ENCODE assay signal across 1 cellular context in the genomic region with DNA sequence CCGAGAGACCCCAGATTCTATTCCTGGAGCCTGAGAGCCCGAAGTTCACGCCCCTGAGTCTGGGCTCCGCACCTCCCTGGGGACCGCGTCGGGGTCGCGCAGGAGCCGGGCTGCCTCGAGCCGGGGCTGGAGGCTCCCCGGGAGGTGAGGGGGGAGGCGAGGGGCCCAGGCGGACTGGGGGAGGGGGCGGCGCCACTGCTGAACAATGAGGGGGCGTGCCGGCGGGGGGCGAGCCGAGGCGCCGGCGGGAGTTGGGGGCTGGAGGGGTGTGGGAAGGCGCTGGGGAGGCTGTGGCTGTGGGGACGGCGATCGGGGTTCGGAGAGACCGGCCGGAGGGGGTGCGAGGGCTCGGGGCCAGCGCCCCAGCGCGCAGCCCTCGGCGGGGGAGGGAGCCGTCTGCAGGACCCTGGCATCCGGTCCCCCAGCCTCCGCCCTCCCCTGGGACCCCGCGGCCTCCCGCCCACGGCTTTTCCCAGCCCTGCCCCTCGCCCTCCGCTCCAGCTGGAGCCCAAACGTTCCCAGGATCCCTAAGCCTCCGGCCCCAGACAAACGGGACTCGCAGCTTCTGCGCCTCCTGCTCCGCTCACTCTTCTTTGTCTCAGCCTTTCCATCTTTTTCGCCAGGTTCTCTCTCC.
TF ChIP-seq lines count a peak whose summit lies in the region.

No MANE protein-coding gene starts in this region.

TF ChIP-seq in HepG2, 621 proteins besides CTCF, POLR2A, EP300 and RAD21 (continues in another document):
- TF ChIP-seq RBAK (CRISPR knock-in tag; IDR thresholded peaks at IDR 0.05) (no peak), NR2F2 (IDR thresholded peaks at IDR 0.05; ENCODE audit: borderline replicate concordance, low read depth) (no peak), MXI1 (IDR thresholded peaks at IDR 0.05; ENCODE audit: borderline replicate concordance, low read depth, low read length) (0 out of 3 replicates have a peak, but pooled peaks have one; percentile 9), MIXL1 (CRISPR knock-in tag; IDR thresholded peaks at IDR 0.05) (no peak), ETV6 (CRISPR knock-in tag; conservative IDR thresholded peaks at IDR 0.05) (peak; percentile 60; the same call in 1 of the 2 replicates), KDM6A (CRISPR knock-in tag; IDR thresholded peaks at IDR 0.05; ENCODE audit: low read depth) (no peak), KDM4B (CRISPR knock-in tag; IDR thresholded peaks at IDR 0.05) (no peak), ZNF24 (IDR thresholded peaks at IDR 0.05) (no peak), ZNF746 (CRISPR knock-in tag; IDR thresholded peaks at IDR 0.05) (no peak), HDAC2 (CRISPR knock-in tag; IDR thresholded peaks at IDR 0.05) (0 out of 2 replicates have a peak, but pooled peaks have one; percentile 16), ELF1 (CRISPR knock-in tag; IDR thresholded peaks at IDR 0.05) (no peak), SOX13 (IDR thresholded peaks at IDR 0.05) (no peak), SOX13 (CRISPR knock-in tag; conservative IDR thresholded peaks at IDR 0.05 in 1 of 2, IDR thresholded peaks at IDR 0.05 in 1 of 2) (peak in 1 of 2 experiments; percentile 45; a peak in 1 of 4 replicates), ZNF75D (CRISPR knock-in tag; IDR thresholded peaks at IDR 0.05; ENCODE audit: borderline replicate concordance) (no peak), ZNF101 (CRISPR knock-in tag; IDR thresholded peaks at IDR 0.05; ENCODE audit: borderline replicate concordance, low read depth) (no peak), PAF1 (CRISPR knock-in tag; IDR thresholded peaks at IDR 0.05) (no peak), FOXP1 (IDR thresholded peaks at IDR 0.05) (no peak), FOXP1 (CRISPR knock-in tag; IDR thresholded peaks at IDR 0.05) (no peak), EEA1 (CRISPR knock-in tag; IDR thresholded peaks at IDR 0.05; ENCODE audit: borderline replicate concordance) (no peak), SP2 (CRISPR knock-in tag; IDR thresholded peaks at IDR 0.05) (no peak), ETV5 (CRISPR knock-in tag; IDR thresholded peaks at IDR 0.05; ENCODE audit: borderline replicate concordance) (peak; percentile 36; the same call in 1 of the 2 replicates), ZNF260 (CRISPR knock-in tag; IDR thresholded peaks at IDR 0.05; ENCODE audit: borderline replicate concordance, low read depth) (no peak), ZBTB7A (CRISPR knock-in tag; IDR thresholded peaks at IDR 0.05) (0 out of 2 replicates have a peak, but pooled peaks have one; percentile 35), RXRA (CRISPR knock-in tag; IDR thresholded peaks at IDR 0.05) (0 out of 2 replicates have a peak, but pooled peaks have one; percentile 8), NCOA2 (CRISPR knock-in tag; IDR thresholded peaks at IDR 0.05) (no peak), MTF1 (CRISPR knock-in tag; IDR thresholded peaks at IDR 0.05) (no peak), ZNF143 (CRISPR knock-in tag; IDR thresholded peaks at IDR 0.05) (no peak), POLR2G (IDR thresholded peaks at IDR 0.05; ENCODE audit: low read depth, low read length) (no peak), ZNF329 (CRISPR knock-in tag; IDR thresholded peaks at IDR 0.05; ENCODE audit: low read depth) (no peak), ZNF777 (CRISPR knock-in tag; IDR thresholded peaks at IDR 0.05) (peak; percentile 52; the same call in 1 of the 2 replicates), GATAD2A (CRISPR knock-in tag; IDR thresholded peaks at IDR 0.05) (0 out of 2 replicates have a peak, but pooled peaks have one; percentile 4), ZBTB3 (CRISPR knock-in tag; IDR thresholded peaks at IDR 0.05; ENCODE audit: borderline replicate concordance, low read depth) (0 out of 2 replicates have a peak, but pooled peaks have one; percentile 10), KAT2B (IDR thresholded peaks at IDR 0.05; ENCODE audit: borderline replicate concordance, low read depth, low read length) (no peak), ASH2L (IDR thresholded peaks at IDR 0.05; ENCODE audit: insufficient read length, low read depth, low read length) (no peak), ZNF460 (CRISPR knock-in tag; IDR thresholded peaks at IDR 0.05; ENCODE audit: borderline replicate concordance) (no peak)
- TF ChIP-seq, protein P1, sequence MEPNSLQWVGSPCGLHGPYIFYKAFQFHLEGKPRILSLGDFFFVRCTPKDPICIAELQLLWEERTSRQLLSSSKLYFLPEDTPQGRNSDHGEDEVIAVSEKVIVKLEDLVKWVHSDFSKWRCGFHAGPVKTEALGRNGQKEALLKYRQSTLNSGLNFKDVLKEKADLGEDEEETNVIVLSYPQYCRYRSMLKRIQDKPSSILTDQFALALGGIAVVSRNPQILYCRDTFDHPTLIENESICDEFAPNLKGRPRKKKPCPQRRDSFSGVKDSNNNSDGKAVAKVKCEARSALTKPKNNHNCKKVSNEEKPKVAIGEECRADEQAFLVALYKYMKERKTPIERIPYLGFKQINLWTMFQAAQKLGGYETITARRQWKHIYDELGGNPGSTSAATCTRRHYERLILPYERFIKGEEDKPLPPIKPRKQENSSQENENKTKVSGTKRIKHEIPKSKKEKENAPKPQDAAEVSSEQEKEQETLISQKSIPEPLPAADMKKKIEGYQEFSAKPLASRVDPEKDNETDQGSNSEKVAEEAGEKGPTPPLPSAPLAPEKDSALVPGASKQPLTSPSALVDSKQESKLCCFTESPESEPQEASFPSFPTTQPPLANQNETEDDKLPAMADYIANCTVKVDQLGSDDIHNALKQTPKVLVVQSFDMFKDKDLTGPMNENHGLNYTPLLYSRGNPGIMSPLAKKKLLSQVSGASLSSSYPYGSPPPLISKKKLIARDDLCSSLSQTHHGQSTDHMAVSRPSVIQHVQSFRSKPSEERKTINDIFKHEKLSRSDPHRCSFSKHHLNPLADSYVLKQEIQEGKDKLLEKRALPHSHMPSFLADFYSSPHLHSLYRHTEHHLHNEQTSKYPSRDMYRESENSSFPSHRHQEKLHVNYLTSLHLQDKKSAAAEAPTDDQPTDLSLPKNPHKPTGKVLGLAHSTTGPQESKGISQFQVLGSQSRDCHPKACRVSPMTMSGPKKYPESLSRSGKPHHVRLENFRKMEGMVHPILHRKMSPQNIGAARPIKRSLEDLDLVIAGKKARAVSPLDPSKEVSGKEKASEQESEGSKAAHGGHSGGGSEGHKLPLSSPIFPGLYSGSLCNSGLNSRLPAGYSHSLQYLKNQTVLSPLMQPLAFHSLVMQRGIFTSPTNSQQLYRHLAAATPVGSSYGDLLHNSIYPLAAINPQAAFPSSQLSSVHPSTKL (CRISPR knock-in tag; IDR thresholded peaks at IDR 0.05) = no peak
- TF ChIP-seq, protein P2, sequence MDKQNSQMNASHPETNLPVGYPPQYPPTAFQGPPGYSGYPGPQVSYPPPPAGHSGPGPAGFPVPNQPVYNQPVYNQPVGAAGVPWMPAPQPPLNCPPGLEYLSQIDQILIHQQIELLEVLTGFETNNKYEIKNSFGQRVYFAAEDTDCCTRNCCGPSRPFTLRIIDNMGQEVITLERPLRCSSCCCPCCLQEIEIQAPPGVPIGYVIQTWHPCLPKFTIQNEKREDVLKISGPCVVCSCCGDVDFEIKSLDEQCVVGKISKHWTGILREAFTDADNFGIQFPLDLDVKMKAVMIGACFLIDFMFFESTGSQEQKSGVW (CRISPR knock-in tag; IDR thresholded peaks at IDR 0.05; ENCODE audit: borderline replicate concordance) = no peak
- TF ChIP-seq, protein P3, sequence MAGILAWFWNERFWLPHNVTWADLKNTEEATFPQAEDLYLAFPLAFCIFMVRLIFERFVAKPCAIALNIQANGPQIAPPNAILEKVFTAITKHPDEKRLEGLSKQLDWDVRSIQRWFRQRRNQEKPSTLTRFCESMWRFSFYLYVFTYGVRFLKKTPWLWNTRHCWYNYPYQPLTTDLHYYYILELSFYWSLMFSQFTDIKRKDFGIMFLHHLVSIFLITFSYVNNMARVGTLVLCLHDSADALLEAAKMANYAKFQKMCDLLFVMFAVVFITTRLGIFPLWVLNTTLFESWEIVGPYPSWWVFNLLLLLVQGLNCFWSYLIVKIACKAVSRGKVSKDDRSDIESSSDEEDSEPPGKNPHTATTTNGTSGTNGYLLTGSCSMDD (CRISPR knock-in tag; IDR thresholded peaks at IDR 0.05) = no peak
- TF ChIP-seq, protein P4, sequence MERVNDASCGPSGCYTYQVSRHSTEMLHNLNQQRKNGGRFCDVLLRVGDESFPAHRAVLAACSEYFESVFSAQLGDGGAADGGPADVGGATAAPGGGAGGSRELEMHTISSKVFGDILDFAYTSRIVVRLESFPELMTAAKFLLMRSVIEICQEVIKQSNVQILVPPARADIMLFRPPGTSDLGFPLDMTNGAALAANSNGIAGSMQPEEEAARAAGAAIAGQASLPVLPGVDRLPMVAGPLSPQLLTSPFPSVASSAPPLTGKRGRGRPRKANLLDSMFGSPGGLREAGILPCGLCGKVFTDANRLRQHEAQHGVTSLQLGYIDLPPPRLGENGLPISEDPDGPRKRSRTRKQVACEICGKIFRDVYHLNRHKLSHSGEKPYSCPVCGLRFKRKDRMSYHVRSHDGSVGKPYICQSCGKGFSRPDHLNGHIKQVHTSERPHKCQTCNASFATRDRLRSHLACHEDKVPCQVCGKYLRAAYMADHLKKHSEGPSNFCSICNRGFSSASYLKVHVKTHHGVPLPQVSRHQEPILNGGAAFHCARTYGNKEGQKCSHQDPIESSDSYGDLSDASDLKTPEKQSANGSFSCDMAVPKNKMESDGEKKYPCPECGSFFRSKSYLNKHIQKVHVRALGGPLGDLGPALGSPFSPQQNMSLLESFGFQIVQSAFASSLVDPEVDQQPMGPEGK (CRISPR knock-in tag; IDR thresholded peaks at IDR 0.05) = peak; percentile 86
- TF ChIP-seq, protein P5, sequence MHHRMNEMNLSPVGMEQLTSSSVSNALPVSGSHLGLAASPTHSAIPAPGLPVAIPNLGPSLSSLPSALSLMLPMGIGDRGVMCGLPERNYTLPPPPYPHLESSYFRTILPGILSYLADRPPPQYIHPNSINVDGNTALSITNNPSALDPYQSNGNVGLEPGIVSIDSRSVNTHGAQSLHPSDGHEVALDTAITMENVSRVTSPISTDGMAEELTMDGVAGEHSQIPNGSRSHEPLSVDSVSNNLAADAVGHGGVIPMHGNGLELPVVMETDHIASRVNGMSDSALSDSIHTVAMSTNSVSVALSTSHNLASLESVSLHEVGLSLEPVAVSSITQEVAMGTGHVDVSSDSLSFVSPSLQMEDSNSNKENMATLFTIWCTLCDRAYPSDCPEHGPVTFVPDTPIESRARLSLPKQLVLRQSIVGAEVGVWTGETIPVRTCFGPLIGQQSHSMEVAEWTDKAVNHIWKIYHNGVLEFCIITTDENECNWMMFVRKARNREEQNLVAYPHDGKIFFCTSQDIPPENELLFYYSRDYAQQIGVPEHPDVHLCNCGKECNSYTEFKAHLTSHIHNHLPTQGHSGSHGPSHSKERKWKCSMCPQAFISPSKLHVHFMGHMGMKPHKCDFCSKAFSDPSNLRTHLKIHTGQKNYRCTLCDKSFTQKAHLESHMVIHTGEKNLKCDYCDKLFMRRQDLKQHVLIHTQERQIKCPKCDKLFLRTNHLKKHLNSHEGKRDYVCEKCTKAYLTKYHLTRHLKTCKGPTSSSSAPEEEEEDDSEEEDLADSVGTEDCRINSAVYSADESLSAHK (CRISPR knock-in tag; IDR thresholded peaks at IDR 0.05; ENCODE audit: borderline replicate concordance) = no peak
- TF ChIP-seq, protein P6, sequence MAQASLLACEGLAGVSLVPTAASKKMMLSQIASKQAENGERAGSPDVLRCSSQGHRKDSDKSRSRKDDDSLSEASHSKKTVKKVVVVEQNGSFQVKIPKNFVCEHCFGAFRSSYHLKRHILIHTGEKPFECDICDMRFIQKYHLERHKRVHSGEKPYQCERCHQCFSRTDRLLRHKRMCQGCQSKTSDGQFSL (CRISPR knock-in tag; IDR thresholded peaks at IDR 0.05) = no peak
- TF ChIP-seq, protein P7, sequence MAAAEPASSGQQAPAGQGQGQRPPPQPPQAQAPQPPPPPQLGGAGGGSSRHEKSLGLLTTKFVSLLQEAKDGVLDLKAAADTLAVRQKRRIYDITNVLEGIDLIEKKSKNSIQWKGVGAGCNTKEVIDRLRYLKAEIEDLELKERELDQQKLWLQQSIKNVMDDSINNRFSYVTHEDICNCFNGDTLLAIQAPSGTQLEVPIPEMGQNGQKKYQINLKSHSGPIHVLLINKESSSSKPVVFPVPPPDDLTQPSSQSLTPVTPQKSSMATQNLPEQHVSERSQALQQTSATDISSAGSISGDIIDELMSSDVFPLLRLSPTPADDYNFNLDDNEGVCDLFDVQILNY (CRISPR knock-in tag; conservative IDR thresholded peaks at IDR 0.05) = no peak
- TF ChIP-seq, protein P8, sequence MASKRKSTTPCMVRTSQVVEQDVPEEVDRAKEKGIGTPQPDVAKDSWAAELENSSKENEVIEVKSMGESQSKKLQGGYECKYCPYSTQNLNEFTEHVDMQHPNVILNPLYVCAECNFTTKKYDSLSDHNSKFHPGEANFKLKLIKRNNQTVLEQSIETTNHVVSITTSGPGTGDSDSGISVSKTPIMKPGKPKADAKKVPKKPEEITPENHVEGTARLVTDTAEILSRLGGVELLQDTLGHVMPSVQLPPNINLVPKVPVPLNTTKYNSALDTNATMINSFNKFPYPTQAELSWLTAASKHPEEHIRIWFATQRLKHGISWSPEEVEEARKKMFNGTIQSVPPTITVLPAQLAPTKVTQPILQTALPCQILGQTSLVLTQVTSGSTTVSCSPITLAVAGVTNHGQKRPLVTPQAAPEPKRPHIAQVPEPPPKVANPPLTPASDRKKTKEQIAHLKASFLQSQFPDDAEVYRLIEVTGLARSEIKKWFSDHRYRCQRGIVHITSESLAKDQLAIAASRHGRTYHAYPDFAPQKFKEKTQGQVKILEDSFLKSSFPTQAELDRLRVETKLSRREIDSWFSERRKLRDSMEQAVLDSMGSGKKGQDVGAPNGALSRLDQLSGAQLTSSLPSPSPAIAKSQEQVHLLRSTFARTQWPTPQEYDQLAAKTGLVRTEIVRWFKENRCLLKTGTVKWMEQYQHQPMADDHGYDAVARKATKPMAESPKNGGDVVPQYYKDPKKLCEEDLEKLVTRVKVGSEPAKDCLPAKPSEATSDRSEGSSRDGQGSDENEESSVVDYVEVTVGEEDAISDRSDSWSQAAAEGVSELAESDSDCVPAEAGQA (IDR thresholded peaks at IDR 0.05; ENCODE audit: low read depth) = no peak
- TF ChIP-seq, protein P8 (CRISPR knock-in tag; IDR thresholded peaks at IDR 0.05; ENCODE audit: borderline replicate concordance) = no peak
